In genomic region chr2:231960810-231961348, GRCh38 we compare ENCODE assay signal across 8 cellular contexts. TPM values are rescaled to one million over a fixed set of nuclear protein-coding genes. Genes with fewer than 3 reads are reported as not detected.
DNase-seq lines count a peak whose midpoint lies in the region; ATAC-seq and TF ChIP-seq lines count a peak whose summit lies in the region.

No MANE protein-coding gene starts in this region.

- peak overlapping the region; percentile 92 for H3K27ac Mint-ChIP-seq in stimulated activated naive CD8-positive, alpha-beta T cell treated with anti-CD3 and anti-CD28 coated beads, Interleukin-15, Interleukin-2, amounts not matched to agents 100 ng/mL and 50 ng/mL, for 24 hours
- peak overlapping the region; percentile 67 for H3K27ac Mint-ChIP-seq in type B pancreatic cell

- H3K9me3 Mint-ChIP-seq in stimulated activated naive CD8-positive, alpha-beta T cell treated with anti-CD3 and anti-CD28 coated beads, Interleukin-15, Interleukin-2, amounts not matched to agents 100 ng/mL and 50 ng/mL, for 24 hours: no peaks in the 10 kb centered on the region
- peaks cover 5% of the 10 kb centered on the region for H3K9me3 Mint-ChIP-seq in type B pancreatic cell

- H3K27me3 Mint-ChIP-seq in stimulated activated naive CD8-positive, alpha-beta T cell treated with anti-CD3 and anti-CD28 coated beads, Interleukin-15, Interleukin-2, amounts not matched to agents 100 ng/mL and 50 ng/mL, for 24 hours: peaks cover 6% of the 10 kb centered on the region
- H3K27me3 Mint-ChIP-seq in type B pancreatic cell: no peaks in the 10 kb centered on the region

- H3K4me1 Mint-ChIP-seq in stimulated activated naive CD8-positive, alpha-beta T cell treated with anti-CD3 and anti-CD28 coated beads, Interleukin-15, Interleukin-2, amounts not matched to agents 100 ng/mL and 50 ng/mL, for 24 hours (ENCODE audit: low read depth): peaks cover 47% of the 10 kb centered on the region
- peaks cover 20% of the 10 kb centered on the region for H3K4me1 Mint-ChIP-seq in type B pancreatic cell (ENCODE audit: unreplicated experiment)

- TF ChIP-seq CTCF in type B pancreatic cell (conservative IDR thresholded peaks at IDR 0.05): no peak

- peaks cover 5% of the 10 kb centered on the region for H3K36me3 Mint-ChIP-seq in stimulated activated naive CD8-positive, alpha-beta T cell treated with anti-CD3 and anti-CD28 coated beads, Interleukin-15, Interleukin-2, amounts not matched to agents 100 ng/mL and 50 ng/mL, for 24 hours (ENCODE audit: low read depth)
- H3K36me3 Mint-ChIP-seq in type B pancreatic cell: peaks cover 5% of the 10 kb centered on the region

- ATAC-seq in stimulated activated naive CD8-positive, alpha-beta T cell treated with anti-CD3 and anti-CD28 coated beads, Interleukin-15, Interleukin-2, amounts not matched to agents 100 U/mL and 50 U/mL, for 24 hours: no peak
- ATAC-seq in left lobe of liver (peak; percentile 48), HG03095 (IDR thresholded peaks at IDR 0.05; ENCODE audit: unreplicated experiment) (no peak)

- H3K4me3 Mint-ChIP-seq in stimulated activated naive CD8-positive, alpha-beta T cell treated with anti-CD3 and anti-CD28 coated beads, Interleukin-15, Interleukin-2, amounts not matched to agents 100 ng/mL and 50 ng/mL, for 24 hours: peak overlapping the region; percentile 87
- H3K4me3 Mint-ChIP-seq in type B pancreatic cell: peak overlapping the region; percentile 90

- DNase-seq in stimulated activated naive CD8-positive, alpha-beta T cell treated with anti-CD3 and anti-CD28 coated beads, Interleukin-15, Interleukin-2, amounts not matched to agents 100 U/mL and 50 U/mL, for 24 hours: no peak
- DNase-seq in activated naive CD8-positive, alpha-beta T cell treated with anti-CD3 and anti-CD28 coated beads, Interleukin-2, amount 50 U/mL, for 16 hours (ENCODE audit: low read depth, low spot score): peak; percentile 11
- DNase-seq in left lobe of liver (ENCODE audit: low spot score): no peak
- DNase-seq in type B pancreatic cell (ENCODE audit: extremely low spot score, unreplicated experiment): no peak
- DNase-seq in NCI-H187 (lab: John Stamatoyannopoulos, UW): no peak
- no peak for DNase-seq in NCI-H526 treated with DMSO at 0.1 percent for 48 hours (lab: John Stamatoyannopoulos, UW)

RNA-seq across cellular contexts. Expression of gene DIS3L2, which starts 0.6 kb away (rescaled TPM):
- total RNA-seq in left lobe of liver (14.1 TPM), type B pancreatic cell (ENCODE audit: low replicate concordance) (37.8 and 53.6 TPM in 2 replicates)

RNA-seq across cellular contexts. Expression of gene NPPC, which starts 34.7 kb away (rescaled TPM):
- total RNA-seq in left lobe of liver: not detected
- 1.6 and 5.4 TPM in 2 replicates for total RNA-seq in type B pancreatic cell (ENCODE audit: low replicate concordance)
